12 cellular contexts compared by ENCODE assay signal in the genomic region with DNA sequence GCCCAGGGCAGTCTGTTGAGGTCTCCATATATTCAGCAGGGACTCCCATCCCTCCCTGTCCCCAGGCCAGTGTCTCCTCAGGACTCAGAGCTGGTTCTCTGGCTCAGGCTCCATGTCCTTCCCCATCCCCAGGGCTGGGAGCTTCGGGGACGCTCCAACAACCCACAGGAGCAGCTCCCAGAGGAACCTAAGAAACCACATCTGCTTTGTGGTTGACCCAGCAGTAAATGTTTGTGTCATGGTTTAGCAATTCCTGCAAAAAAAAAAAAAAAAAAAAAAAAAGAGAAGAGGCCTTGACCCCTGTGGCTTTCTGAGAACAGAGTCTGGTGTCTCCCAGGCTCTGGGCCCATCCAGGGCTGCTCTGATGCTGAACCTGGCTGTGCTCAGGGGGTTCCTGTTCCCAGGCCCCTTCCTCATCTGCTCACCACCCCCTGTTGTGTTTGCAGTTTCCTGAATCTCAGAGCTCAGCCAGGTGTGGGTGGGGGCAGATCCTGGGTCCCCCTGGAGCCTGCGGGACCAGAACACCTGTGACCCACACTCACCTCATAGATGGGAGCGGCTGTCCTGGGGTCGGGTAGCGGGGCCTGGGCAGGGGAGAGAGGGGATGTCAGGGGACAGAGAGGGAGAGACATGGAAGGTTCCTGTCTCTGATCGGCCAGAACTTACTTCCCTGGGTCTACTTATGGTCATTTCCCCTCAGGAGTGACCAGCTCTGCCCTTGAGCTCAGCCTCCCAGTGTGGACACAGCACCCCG. TPM values are rescaled to one million over a fixed set of nuclear protein-coding genes. Genes with fewer than 3 reads are reported as not detected.
DNase-seq lines count a peak whose midpoint lies in the region; ATAC-seq, FAIRE-seq and TF ChIP-seq lines count a peak whose summit lies in the region.
"Had no signal": no experiment of that assay in that cellular context is flagged by ENCODE, and none has a peak within 500 bp of the region (broad histone marks: within the 10 kb centered on the region; RNA-seq: fewer than 3 reads in every experiment).

No MANE protein-coding gene starts in this region.

- H3K9me2 ChIP-seq in SK-N-SH: no peaks in the 10 kb centered on the region

- TF ChIP-seq CTCF in SK-N-SH (IDR thresholded peaks at IDR 0.05): no peak
- TF ChIP-seq CTCF in right atrium auricular region (IDR thresholded peaks at IDR 0.05): no peak

- ATAC-seq in SK-N-SH treated with all-trans-retinoic acid at 6 μM for 48 hours (peak; percentile 20; the same call in 1 of the 3 replicates), HG03439 (IDR thresholded peaks at IDR 0.05; ENCODE audit: unreplicated experiment) (no peak)
- no peak for ATAC-seq in activated CD4-positive, CD25-positive, alpha-beta regulatory T cell treated with anti-CD3 and anti-CD28 coated beads, Interleukin-2, amount 50 U/mL, for 24 hours

- H3K27me3 ChIP-seq in SK-N-SH (ENCODE audit: insufficient read depth) (peaks cover 7% of the 10 kb centered on the region; the same call in 1 of the 2 replicates), adipocyte (replicated peaks; ENCODE audit: control insufficient read depth, insufficient read depth, low read length) (peaks cover 68% of the 10 kb centered on the region), right atrium auricular region (no peaks in the 10 kb centered on the region)

- no peak for TF ChIP-seq EP300 in SK-N-SH (IDR thresholded peaks at IDR 0.05; ENCODE audit: borderline replicate concordance in 1 of 2, low read depth in 1 of 2, low read length in 1 of 2)

- H3K79me2 ChIP-seq in SK-N-SH (ENCODE audit: insufficient read depth): no peaks in the 10 kb centered on the region

- DNase-seq in SK-N-SH: no peak
- DNase-seq in adipocyte (ENCODE audit: low read depth): peak; percentile 69
- DNase-seq in right atrium auricular region (ENCODE audit: low spot score): peak; percentile 51
- DNase-seq in urothelium cell line (ENCODE audit: low spot score): peak; percentile 73
- no peak for DNase-seq in NCI-H69 (lab: John Stamatoyannopoulos, UW)

- no peak overlapping the region for H3K9ac ChIP-seq in SK-N-SH
- H3K9ac ChIP-seq in adipocyte (ENCODE audit: low read length): no peak overlapping the region

- no peaks in the 10 kb centered on the region for H3K4me1 ChIP-seq in SK-N-SH (ENCODE audit: control insufficient read depth in 1 of 2, insufficient read depth in 2 of 2, low read depth in 1 of 2, low read length in 1 of 2)
- H3K4me1 ChIP-seq in adipocyte (ENCODE audit: control insufficient read depth, insufficient read depth, low read length): peaks cover 4% of the 10 kb centered on the region
- no peaks in the 10 kb centered on the region for H3K4me1 ChIP-seq in right atrium auricular region

- TF ChIP-seq RAD21 in SK-N-SH (IDR thresholded peaks at IDR 0.05; ENCODE audit: low read length): no peak

- H3K4me3 ChIP-seq in SK-N-SH (ENCODE audit: low read depth in 2 of 2, low read length in 1 of 2) (no peak overlapping the region), adipocyte (ENCODE audit: low read length) (no peak overlapping the region), right atrium auricular region (no peak overlapping the region)

- WGBS in SK-N-SH (ENCODE audit: low lambda C conversion rate): 20% methylated on average over 4 of the region's 8 CpGs

- no peak overlapping the region for H3K4me2 ChIP-seq in SK-N-SH

- no peaks in the 10 kb centered on the region for H3F3A ChIP-seq in SK-N-SH (replicated peaks; ENCODE audit: insufficient read depth)

- H3K27ac ChIP-seq in SK-N-SH (ENCODE audit: low read depth in 2 of 2, low read length in 1 of 2): no peak overlapping the region
- H3K27ac ChIP-seq in right atrium auricular region: no peak overlapping the region

- H3K9me3 ChIP-seq in SK-N-SH (no peaks in the 10 kb centered on the region), adipocyte (ENCODE audit: control insufficient read depth, low read length) (peaks cover 19% of the 10 kb centered on the region), right atrium auricular region (no peaks in the 10 kb centered on the region)

- CTCF ChIA-PET in SK-N-SH (lab: Yijun Ruan, JAX): interaction anchor here (1.2 to 1.9 kb wide), 2 partner anchors 10 to 25 kb away, joined by 3 to 4 read pairs; a partner anchor contains a TSS

- H2AFZ ChIP-seq in SK-N-SH (ENCODE audit: low read depth): no peak overlapping the region

- FAIRE-seq in urothelium cell line (lab: Jason Lieb, UNC): no peak
- FAIRE-seq: A204.1, frontal cortex, GM12892 had no signal

- POLR2A ChIA-PET in SK-N-SH (lab: Yijun Ruan, JAX): no interaction called here

- H3K36me3 ChIP-seq in SK-N-SH (replicated peaks in 1 of 2; ENCODE audit: control insufficient read depth in 1 of 2, insufficient read depth in 2 of 2, low read length in 1 of 2): no peaks in the 10 kb centered on the region
- H3K36me3 ChIP-seq in adipocyte (ENCODE audit: control insufficient read depth, insufficient read depth, low read length, severe bottlenecking): no peaks in the 10 kb centered on the region
- no peaks in the 10 kb centered on the region for H3K36me3 ChIP-seq in right atrium auricular region

- no peaks in the 10 kb centered on the region for H4K20me1 ChIP-seq in SK-N-SH (ENCODE audit: insufficient read depth)

TF ChIP-seq in SK-N-SH treated with all-trans-retinoic acid at 6 μM for 48 hours, 23 proteins besides CTCF, POLR2A, EP300 and RAD21 (continues in another document):
- TF ChIP-seq TOX (CRISPR knock-in tag; IDR thresholded peaks at IDR 0.05; ENCODE audit: borderline replicate concordance) (no peak), GLIS3 (CRISPR knock-in tag; IDR thresholded peaks at IDR 0.05) (no peak), ZC3H10 (CRISPR knock-in tag; IDR thresholded peaks at IDR 0.05) (no peak), TCF4 (CRISPR knock-in tag; IDR thresholded peaks at IDR 0.05; ENCODE audit: borderline replicate concordance) (no peak), ZFP3 (CRISPR knock-in tag; IDR thresholded peaks at IDR 0.05) (no peak), OSR1 (CRISPR knock-in tag; IDR thresholded peaks at IDR 0.05) (no peak), ZFP30 (CRISPR knock-in tag; IDR thresholded peaks at IDR 0.05) (no peak), PPARA (CRISPR knock-in tag; IDR thresholded peaks at IDR 0.05; ENCODE audit: borderline replicate concordance) (no peak), BACH2 (CRISPR knock-in tag; IDR thresholded peaks at IDR 0.05; ENCODE audit: borderline replicate concordance) (no peak)
- TF ChIP-seq, protein P1, sequence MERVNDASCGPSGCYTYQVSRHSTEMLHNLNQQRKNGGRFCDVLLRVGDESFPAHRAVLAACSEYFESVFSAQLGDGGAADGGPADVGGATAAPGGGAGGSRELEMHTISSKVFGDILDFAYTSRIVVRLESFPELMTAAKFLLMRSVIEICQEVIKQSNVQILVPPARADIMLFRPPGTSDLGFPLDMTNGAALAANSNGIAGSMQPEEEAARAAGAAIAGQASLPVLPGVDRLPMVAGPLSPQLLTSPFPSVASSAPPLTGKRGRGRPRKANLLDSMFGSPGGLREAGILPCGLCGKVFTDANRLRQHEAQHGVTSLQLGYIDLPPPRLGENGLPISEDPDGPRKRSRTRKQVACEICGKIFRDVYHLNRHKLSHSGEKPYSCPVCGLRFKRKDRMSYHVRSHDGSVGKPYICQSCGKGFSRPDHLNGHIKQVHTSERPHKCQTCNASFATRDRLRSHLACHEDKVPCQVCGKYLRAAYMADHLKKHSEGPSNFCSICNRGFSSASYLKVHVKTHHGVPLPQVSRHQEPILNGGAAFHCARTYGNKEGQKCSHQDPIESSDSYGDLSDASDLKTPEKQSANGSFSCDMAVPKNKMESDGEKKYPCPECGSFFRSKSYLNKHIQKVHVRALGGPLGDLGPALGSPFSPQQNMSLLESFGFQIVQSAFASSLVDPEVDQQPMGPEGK (CRISPR knock-in tag; IDR thresholded peaks at IDR 0.05; ENCODE audit: borderline replicate concordance): no peak

TF ChIP-seq in SK-N-SH, 30 proteins besides CTCF, POLR2A, EP300 and RAD21:
- no peak for TF ChIP-seq RXRA (IDR thresholded peaks at IDR 0.05; ENCODE audit: borderline replicate concordance, low read depth)
- TF ChIP-seq MXI1 (IDR thresholded peaks at IDR 0.05; ENCODE audit: low read depth, low read length): no peak
- no peak for TF ChIP-seq FOXM1 (IDR thresholded peaks at IDR 0.05; ENCODE audit: low read depth)
- no peak for TF ChIP-seq YY1 (IDR thresholded peaks at IDR 0.05; ENCODE audit: low read depth)
- TF ChIP-seq RFX5 (IDR thresholded peaks at IDR 0.05; ENCODE audit: low read length): no peak
- no peak for TF ChIP-seq FOSL2 (IDR thresholded peaks at IDR 0.05; ENCODE audit: borderline replicate concordance, low read depth)

RNA-seq across cellular contexts. Expression of a gene that starts 25.2 kb away (rescaled TPM):
- 0.49 and 0.53 TPM in 2 replicates for polyA plus RNA-seq in SK-N-SH (2012; rRNA removed)
- polyA plus RNA-seq in SK-N-SH (2012; cell fraction: cytosol; rRNA removed): 0.44 and 0.46 TPM in 2 replicates
- 0.75 and 1.5 TPM in 2 replicates for polyA plus RNA-seq in SK-N-SH (2012; cell fraction: nucleus; rRNA removed)
- under 1 TPM; 0.78 to 0.94 TPM for total RNA-seq in right atrium auricular region
- total RNA-seq: frontal cortex had no signal

RNA-seq across cellular contexts. Expression of a gene that starts 41.3 kb away (rescaled TPM):
- not detected in 2 replicates for polyA plus RNA-seq in SK-N-SH (2012; rRNA removed)
- polyA plus RNA-seq in SK-N-SH (2012; cell fraction: cytosol; rRNA removed): not detected in 2 replicates
- not detected in 2 replicates for polyA plus RNA-seq in SK-N-SH (2012; cell fraction: nucleus; rRNA removed)
- not detected for total RNA-seq in right atrium auricular region
- total RNA-seq: NCI-H460 had no signal

Comparison
In these comparisons a context has a peak if more than half of its experiments do, and no peak if none do; other contexts are left out.
1. DNase-seq: peak in adipocyte (single experiment), right atrium auricular region (single experiment) and urothelium cell line (single experiment); none in SK-N-SH (single experiment) and NCI-H69 (single experiment).